21 cellular contexts compared by ENCODE assay signal in the genomic region with DNA sequence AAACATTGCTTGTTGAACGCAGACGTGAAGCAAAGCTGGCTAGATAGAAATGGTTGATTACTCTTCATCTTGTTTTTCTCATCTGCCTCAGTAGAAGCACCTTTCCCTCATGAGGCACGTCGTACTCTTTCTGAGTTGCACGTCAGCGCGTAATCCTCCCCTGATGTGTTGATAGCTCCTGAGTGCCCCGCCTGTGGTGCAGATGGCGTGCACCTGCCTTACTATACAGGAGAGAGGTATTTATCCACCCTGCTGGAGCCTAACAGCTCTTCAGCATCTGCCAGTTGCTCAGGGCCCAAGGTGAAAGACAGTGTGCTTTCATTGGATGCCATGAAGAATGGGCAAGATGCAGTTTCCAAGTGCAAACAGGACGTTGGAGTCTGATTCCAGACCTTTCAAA. TPM values are rescaled to one million over a fixed set of nuclear protein-coding genes. Genes with fewer than 3 reads are reported as not detected.
DNase-seq lines count a peak whose midpoint lies in the region; ATAC-seq, FAIRE-seq and TF ChIP-seq lines count a peak whose summit lies in the region.
"Had no signal": no experiment of that assay in that cellular context is flagged by ENCODE, and none has a peak within 500 bp of the region (broad histone marks: within the 10 kb centered on the region; RNA-seq: fewer than 3 reads in every experiment).

No MANE protein-coding gene starts in this region.

- H3K79me1 ChIP-seq in neuronal stem cell (ENCODE audit: low read depth, low read length), result no peaks in the 10 kb centered on the region

- H3K27me3 ChIP-seq in dorsolateral prefrontal cortex (no peaks in the 10 kb centered on the region), neuronal stem cell (ENCODE audit: control insufficient read depth in 3 of 3, insufficient read depth in 3 of 3, low read depth in 1 of 3, low read length in 3 of 3) (no peaks in the 10 kb centered on the region)
- H3K27me3 ChIP-seq: colonic mucosa, uterus had no signal

- no peak overlapping the region for H2BK5ac ChIP-seq in neuronal stem cell (ENCODE audit: low read length)

- H2AK5ac ChIP-seq in neuronal stem cell (ENCODE audit: low read depth, low read length), result no peak overlapping the region

- WGBS in neuronal stem cell (ENCODE audit: extremely low coverage in 2 of 2, insufficient read length in 2 of 2, insufficient replicate concordance in 1 of 2), 2 donors, result no CpG with 5 or more reads among the region's 10 CpGs

- H3K14ac ChIP-seq in neuronal stem cell (ENCODE audit: low read length), result no peak overlapping the region

- TF ChIP-seq POLR2A in GM12892 (IDR thresholded peaks at IDR 0.05; ENCODE audit: low read depth, low read length), result 0 out of 2 replicates have a peak, but pooled peaks have one; percentile 20

- POLR2A ChIA-PET in activated CD4-positive, alpha-beta T cell treated with anti-CD3 and anti-CD28 coated beads, Interleukin-2, amount 10 ng/mL, durations not matched to agents 7 days and 5 days (lab: Charles Lee), result no interaction called here
- POLR2A ChIA-PET in naive thymus-derived CD8-positive, alpha-beta T cell (lab: Charles Lee), result no interaction called here

- H2BK12ac ChIP-seq in neuronal stem cell (ENCODE audit: low read length), result no peak overlapping the region

- no peak overlapping the region for H3K4me3 Mint-ChIP-seq in activated CD4-positive, alpha-beta T cell treated with anti-CD3 and anti-CD28 coated beads, Interleukin-2, amount 10 ng/mL, durations not matched to agents 7 days and 5 days
- H3K4me3 Mint-ChIP-seq in naive thymus-derived CD8-positive, alpha-beta T cell, result no peak overlapping the region
- H3K4me3 Mint-ChIP-seq: CD8-positive, alpha-beta memory T cell; naive thymus-derived CD4-positive, alpha-beta T cell had no signal

- H3K4ac ChIP-seq in neuronal stem cell (ENCODE audit: low read length), result no peak overlapping the region

- no peak for DNase-seq in GM12892 (ENCODE audit: insufficient read length)
- peak; percentile 66 to 82 for DNase-seq in NCI-H187 (lab: John Stamatoyannopoulos, UW)
- peak; percentile 96 for DNase-seq in NCI-H510A treated with DMSO at 0.1 percent for 48 hours (lab: John Stamatoyannopoulos, UW)
- DNase-seq in dorsolateral prefrontal cortex, result peak in 1 of 10 donors; percentile 28
- no peak for DNase-seq in neuronal stem cell (ENCODE audit: low spot score)
- no peak for DNase-seq in activated CD4-positive, alpha-beta T cell treated with anti-CD3 and anti-CD28 coated beads, Interleukin-2, amount 10 ng/mL, durations not matched to agents 7 days and 5 days
- DNase-seq in naive thymus-derived CD8-positive, alpha-beta T cell, result no peak
- DNase-seq: activated CD4-positive, alpha-beta T cell treated with anti-CD3 and anti-CD28 coated beads for 4 hours; activated T-cell treated with anti-CD3 and anti-CD28 coated beads, Interleukin-2, amount 50 U/mL, for 1 hour; CD8-positive, alpha-beta memory T cell; colonic mucosa; hippocampal formation; mammary epithelial cell; naive thymus-derived CD4-positive, alpha-beta T cell; stimulated activated CD4-positive, alpha-beta T cell treated with anti-CD3 and anti-CD28 coated beads, Interleukin-4, amount 100 ng/mL, for 4 hours; uterus had no signal

- H3K27ac ChIP-seq in dorsolateral prefrontal cortex (peak overlapping the region in 56 of 59 donors; percentile 4 to 100 (median 98)), neuronal stem cell (replicated peaks; ENCODE audit: low read length) (no peak overlapping the region)
- H3K27ac ChIP-seq: colonic mucosa, HL-60, uterus had no signal

- peaks cover 57 to 99% of the 10 kb centered on the region in 2 donors for H3K36me3 ChIP-seq in neuronal stem cell (replicated peaks in 1 of 2; ENCODE audit: control insufficient read depth in 2 of 2, insufficient read depth in 2 of 2, low read length in 2 of 2)
- H3K36me3 ChIP-seq: uterus had no signal

- no peak overlapping the region for H3K27ac Mint-ChIP-seq in activated CD4-positive, alpha-beta T cell treated with anti-CD3 and anti-CD28 coated beads, Interleukin-2, amount 10 ng/mL, durations not matched to agents 7 days and 5 days
- peak overlapping the region in 1 of 10 donors; percentile 13 for H3K27ac Mint-ChIP-seq in naive thymus-derived CD8-positive, alpha-beta T cell

- no peaks in the 10 kb centered on the region for H3K4me1 ChIP-seq in neuronal stem cell (ENCODE audit: control insufficient read depth in 2 of 2, insufficient read depth in 1 of 2, low read depth in 1 of 2, low read length in 2 of 2)
- H3K4me1 ChIP-seq: colonic mucosa, uterus had no signal

- no peak overlapping the region for H3K23ac ChIP-seq in neuronal stem cell (ENCODE audit: low read depth, low read length, poor library complexity)

- no peak for ATAC-seq in HG02938 (IDR thresholded peaks at IDR 0.05; ENCODE audit: unreplicated experiment)
- no peak for ATAC-seq in naive thymus-derived CD8-positive, alpha-beta T cell
- ATAC-seq: activated naive CD4-positive, alpha-beta T cell treated with anti-CD3 and anti-CD28 coated beads, Interleukin-2, amount 50 U/mL, for 72 hours; naive thymus-derived CD4-positive, alpha-beta T cell had no signal

- peaks cover 0 to 2% of the 10 kb centered on the region in 2 donors for H3K9me3 ChIP-seq in neuronal stem cell (replicated peaks in 1 of 2; ENCODE audit: control insufficient read depth in 2 of 2, insufficient read depth in 1 of 2, low read depth in 1 of 2, low read length in 2 of 2)
- H3K9me3 ChIP-seq: colonic mucosa, uterus had no signal

- no peak overlapping the region for H2BK120ac ChIP-seq in neuronal stem cell (ENCODE audit: low read depth, low read length)

- H3K9ac ChIP-seq in neuronal stem cell (ENCODE audit: low read depth, low read length, poor library complexity), result no peak overlapping the region

- H3K4me3 ChIP-seq in dorsolateral prefrontal cortex (no peak overlapping the region), neuronal stem cell (ENCODE audit: low read length in 2 of 2) (peak overlapping the region in 1 of 2 donors; percentile 31)
- H3K4me3 ChIP-seq: colonic mucosa, uterus had no signal

- no peak overlapping the region for H4K8ac ChIP-seq in neuronal stem cell (ENCODE audit: low read depth, low read length)

- CTCF ChIA-PET in activated CD4-positive, alpha-beta T cell treated with anti-CD3 and anti-CD28 coated beads, Interleukin-2, amount 10 ng/mL, durations not matched to agents 7 days and 5 days (lab: Charles Lee), result no interaction called here

- no peak overlapping the region for H2BK15ac ChIP-seq in neuronal stem cell (ENCODE audit: low read length)

- no peak overlapping the region for H2AFZ ChIP-seq in neuronal stem cell (ENCODE audit: low read length)

- no peaks in the 10 kb centered on the region for H3K9me3 Mint-ChIP-seq in activated CD4-positive, alpha-beta T cell treated with anti-CD3 and anti-CD28 coated beads, Interleukin-2, amount 10 ng/mL, durations not matched to agents 7 days and 5 days
- no peaks in the 10 kb centered on the region for H3K9me3 Mint-ChIP-seq in naive thymus-derived CD8-positive, alpha-beta T cell
- H3K9me3 Mint-ChIP-seq: activated naive CD4-positive, alpha-beta T cell treated with anti-CD3 and anti-CD28 coated beads, Interleukin-2, amount 50 U/mL, for 72 hours; CD8-positive, alpha-beta memory T cell; IgD-negative memory B cell; naive thymus-derived CD4-positive, alpha-beta T cell had no signal

- peaks cover 52% of the 10 kb centered on the region for H3K36me3 Mint-ChIP-seq in activated CD4-positive, alpha-beta T cell treated with anti-CD3 and anti-CD28 coated beads, Interleukin-2, amount 10 ng/mL, durations not matched to agents 7 days and 5 days (ENCODE audit: low read depth)
- H3K36me3 Mint-ChIP-seq in naive thymus-derived CD8-positive, alpha-beta T cell, result peaks cover 8 to 78% (median 18%) of the 10 kb centered on the region in 3 donors

- H3K18ac ChIP-seq in neuronal stem cell (ENCODE audit: low read length), result no peak overlapping the region

- FAIRE-seq in GM12892 (lab: Jason Lieb, UNC), result no peak
- FAIRE-seq: keratinocyte had no signal

- no peak overlapping the region for H3K4me2 ChIP-seq in neuronal stem cell (ENCODE audit: insufficient read depth, low read length, poor library complexity, severe bottlenecking)

- H4K91ac ChIP-seq in neuronal stem cell (ENCODE audit: low read depth, low read length, poor library complexity), result no peak overlapping the region

- H3K4me1 Mint-ChIP-seq in activated CD4-positive, alpha-beta T cell treated with anti-CD3 and anti-CD28 coated beads, Interleukin-2, amount 10 ng/mL, durations not matched to agents 7 days and 5 days, result no peaks in the 10 kb centered on the region
- no peaks in the 10 kb centered on the region for H3K4me1 Mint-ChIP-seq in naive thymus-derived CD8-positive, alpha-beta T cell
- H3K4me1 Mint-ChIP-seq: CD8-positive, alpha-beta memory T cell; IgD-negative memory B cell; naive thymus-derived CD4-positive, alpha-beta T cell had no signal

- intact Hi-C loops in dorsolateral prefrontal cortex (cut with DNase I), result no loop called here

- TF ChIP-seq CTCF in dorsolateral prefrontal cortex (IDR thresholded peaks at IDR 0.05 in 54 of 56, conservative IDR thresholded peaks at IDR 0.05 in 2 of 56; ENCODE audit: low read depth in 1 of 56, partially characterized antibody in 56 of 56), result no peak

- H3K27me3 Mint-ChIP-seq in activated CD4-positive, alpha-beta T cell treated with anti-CD3 and anti-CD28 coated beads, Interleukin-2, amount 10 ng/mL, durations not matched to agents 7 days and 5 days, result no peaks in the 10 kb centered on the region
- H3K27me3 Mint-ChIP-seq in naive thymus-derived CD8-positive, alpha-beta T cell, result no peaks in the 10 kb centered on the region
- H3K27me3 Mint-ChIP-seq: IgD-negative memory B cell; naive thymus-derived CD4-positive, alpha-beta T cell had no signal

RNA-seq across cellular contexts. Expression of a gene that starts 18.0 kb away (rescaled TPM):
- 1.0 TPM for polyA plus RNA-seq in GM12892 (2012; ENCODE audit: missing spikeins)
- total RNA-seq in dorsolateral prefrontal cortex, result 100 to 1,000 TPM in 6 of 120 experiments, 10 to 100 TPM in 114; 22.2 to 201 (median 55.1) TPM
- 5.5 TPM for polyA plus RNA-seq in neuronal stem cell (2013, experiment 1 of 2)
- polyA plus RNA-seq in neuronal stem cell (2013, experiment 2 of 2), result 4.8 TPM
- total RNA-seq in activated CD4-positive, alpha-beta T cell treated with anti-CD3 and anti-CD28 coated beads, Interleukin-2, amount 10 ng/mL, durations not matched to agents 7 days and 5 days, result 1 to 10 TPM in 1 of 2 experiments, under 1 TPM in 1; 0.83 to 1.8 TPM
- total RNA-seq in naive thymus-derived CD8-positive, alpha-beta T cell, result 1 to 10 TPM; 1.0 to 4.9 TPM
- 1 to 10 TPM in 2 of 3 donors, under 1 TPM in 1; 0.58 to 2.9 (median 1.0) TPM for polyA plus RNA-seq in naive thymus-derived CD8-positive, alpha-beta T cell
- polyA plus RNA-seq: IgD-negative memory B cell; naive thymus-derived CD4-positive, alpha-beta T cell had no signal

Comparison
In these comparisons a context has a peak if more than half of its experiments do, and no peak if none do; other contexts are left out.
1. DNase-seq: peak in NCI-H187 (2 of 2) and NCI-H510A treated with DMSO at 0.1 percent for 48 hours (single experiment); none in GM12892 (single experiment), neuronal stem cell (single experiment), activated CD4-positive, alpha-beta T cell treated with anti-CD3 and anti-CD28 coated beads, Interleukin-2, amount 10 ng/mL, durations not matched to agents 7 days and 5 days (single experiment) and naive thymus-derived CD8-positive, alpha-beta T cell (0 of 10).